Comparison of ENCODE assay signal across 8 cellular contexts in the genomic region with DNA sequence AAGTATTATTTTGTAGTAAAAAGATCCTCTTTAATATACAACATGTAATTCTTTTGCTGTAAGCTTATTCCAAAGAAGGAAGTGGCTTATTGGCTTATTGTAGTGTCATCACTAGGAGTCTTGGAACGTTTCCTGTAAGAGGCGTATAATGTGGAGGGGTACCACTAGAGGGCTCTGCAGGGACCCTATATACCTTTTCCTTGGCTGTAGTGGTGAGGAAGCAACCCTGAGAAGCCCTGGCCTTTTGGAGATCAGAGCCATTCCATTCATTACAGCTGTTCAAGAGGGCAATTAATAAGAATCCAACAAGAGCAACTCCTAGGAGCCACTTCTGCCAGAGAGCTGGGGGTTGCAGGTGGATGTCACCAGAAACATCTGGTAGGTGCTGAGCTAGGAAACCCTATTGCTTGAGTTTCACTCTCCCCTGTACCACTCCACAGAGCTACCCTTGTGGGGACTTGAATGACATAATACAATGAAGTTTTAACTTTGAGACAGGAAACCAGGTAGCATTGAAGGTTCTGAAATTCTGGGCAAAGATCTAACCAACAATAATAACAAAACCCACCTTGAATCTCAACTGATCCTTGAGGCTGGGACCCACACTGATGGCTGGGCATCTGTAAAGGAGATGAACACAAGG.
DNase-seq lines count a peak whose midpoint lies in the region; ATAC-seq and TF ChIP-seq lines count a peak whose summit lies in the region.

No MANE protein-coding gene starts in this region.

- TF ChIP-seq EP300 in sigmoid colon (IDR thresholded peaks at IDR 0.05), result no peak

- peak; percentile 63 for DNase-seq in activated CD8-positive, alpha-beta memory T cell treated with anti-CD3 and anti-CD28 coated beads, Interleukin-2, amount 10 ng/mL, durations not matched to agents 7 days and 5 days
- DNase-seq in activated CD8-positive, alpha-beta memory T cell treated with anti-CD3 and anti-CD28 coated beads for 24 hours, result no peak
- DNase-seq in H7 (peak; percentile 82), NCI-H1092 (lab: John Stamatoyannopoulos, UW) (peak; percentile 49), fibroblast of mammary gland (ENCODE audit: low read depth) (peak; percentile 25), pons (ENCODE audit: low spot score) (peak; percentile 90), sigmoid colon (no peak)

- no peak for TF ChIP-seq POLR2A in sigmoid colon (IDR thresholded peaks at IDR 0.05)

- intact Hi-C loops in sigmoid colon (cut with DNase I), result no loop called here

- H3K4me1 Mint-ChIP-seq in activated CD8-positive, alpha-beta memory T cell treated with anti-CD3 and anti-CD28 coated beads, Interleukin-2, amount 10 ng/mL, durations not matched to agents 7 days and 5 days, result peaks cover 38% of the 10 kb centered on the region
- peaks cover 27% of the 10 kb centered on the region for H3K4me1 Mint-ChIP-seq in T-helper 1 cell treated with Interleukin-12 subunit alpha and Interleukin-12 subunit beta and Interleukin-4 antibody, amounts not matched to agents 30 μg/mL and 1 μg/mL, for 36 hours (ENCODE audit: low read depth)

- H3K36me3 Mint-ChIP-seq in activated CD8-positive, alpha-beta memory T cell treated with anti-CD3 and anti-CD28 coated beads, Interleukin-2, amount 10 ng/mL, durations not matched to agents 7 days and 5 days, result peaks cover 10% of the 10 kb centered on the region
- peaks cover 4% of the 10 kb centered on the region for H3K36me3 Mint-ChIP-seq in T-helper 1 cell treated with Interleukin-12 subunit alpha and Interleukin-12 subunit beta and Interleukin-4 antibody, amounts not matched to agents 30 μg/mL and 1 μg/mL, for 36 hours (ENCODE audit: low read depth)

- no peaks in the 10 kb centered on the region for H3K9me3 ChIP-seq in sigmoid colon

- TF ChIP-seq CTCF in fibroblast of mammary gland (conservative IDR thresholded peaks at IDR 0.05; ENCODE audit: control insufficient read depth, insufficient read depth, low read depth, low read length), result peak; percentile 35
- no peak for TF ChIP-seq CTCF in sigmoid colon (IDR thresholded peaks at IDR 0.05)

- CTCF ChIA-PET in activated CD8-positive, alpha-beta memory T cell treated with anti-CD3 and anti-CD28 coated beads, Interleukin-2, amount 10 ng/mL, durations not matched to agents 7 days and 5 days (lab: Charles Lee), result interaction anchor here (0.7 to 13.0 kb wide), 28 partner anchors 9 to 160 kb away, joined by 3 to 199 read pairs (median 4); partner anchors contain the start of gene COA6

- H3K9me3 Mint-ChIP-seq in activated CD8-positive, alpha-beta memory T cell treated with anti-CD3 and anti-CD28 coated beads, Interleukin-2, amount 10 ng/mL, durations not matched to agents 7 days and 5 days (ENCODE audit: low read depth), result peaks cover 6% of the 10 kb centered on the region
- H3K9me3 Mint-ChIP-seq in T-helper 1 cell treated with Interleukin-12 subunit alpha and Interleukin-12 subunit beta and Interleukin-4 antibody, amounts not matched to agents 30 μg/mL and 1 μg/mL, for 36 hours, result no peaks in the 10 kb centered on the region

- H3K4me3 ChIP-seq in H7 (ENCODE audit: insufficient read depth, low read depth, low read length) (no peak overlapping the region), fibroblast of mammary gland (ENCODE audit: control insufficient read depth, low read depth, low read length) (no peak overlapping the region), sigmoid colon (no peak overlapping the region)

- H3K27me3 ChIP-seq in H7 (ENCODE audit: control insufficient read depth, insufficient read depth, low read length), result peaks cover 16% of the 10 kb centered on the region
- peaks cover 10 to 44% (median 36%) of the 10 kb centered on the region in 3 donors for H3K27me3 ChIP-seq in sigmoid colon

- H3K4me3 Mint-ChIP-seq in activated CD8-positive, alpha-beta memory T cell treated with anti-CD3 and anti-CD28 coated beads, Interleukin-2, amount 10 ng/mL, durations not matched to agents 7 days and 5 days, result peak overlapping the region; percentile 73
- peak overlapping the region; percentile 48 for H3K4me3 Mint-ChIP-seq in T-helper 1 cell treated with Interleukin-12 subunit alpha and Interleukin-12 subunit beta and Interleukin-4 antibody, amounts not matched to agents 30 μg/mL and 1 μg/mL, for 36 hours

- peaks cover 12% of the 10 kb centered on the region for H3K27me3 Mint-ChIP-seq in activated CD8-positive, alpha-beta memory T cell treated with anti-CD3 and anti-CD28 coated beads, Interleukin-2, amount 10 ng/mL, durations not matched to agents 7 days and 5 days
- peaks cover 43% of the 10 kb centered on the region for H3K27me3 Mint-ChIP-seq in T-helper 1 cell treated with Interleukin-12 subunit alpha and Interleukin-12 subunit beta and Interleukin-4 antibody, amounts not matched to agents 30 μg/mL and 1 μg/mL, for 36 hours (ENCODE audit: low read depth)

- 3 to 5% methylated on average over 2 of the region's 2 CpGs for WGBS in sigmoid colon, 2 donors

- H3K36me3 ChIP-seq in H7 (replicated peaks; ENCODE audit: control insufficient read depth, insufficient read depth, low read length), result no peaks in the 10 kb centered on the region
- H3K36me3 ChIP-seq in sigmoid colon, result no peaks in the 10 kb centered on the region

- peak overlapping the region; percentile 44 for H3K27ac Mint-ChIP-seq in activated CD8-positive, alpha-beta memory T cell treated with anti-CD3 and anti-CD28 coated beads, Interleukin-2, amount 10 ng/mL, durations not matched to agents 7 days and 5 days
- peak overlapping the region; percentile 27 for H3K27ac Mint-ChIP-seq in T-helper 1 cell treated with Interleukin-12 subunit alpha and Interleukin-12 subunit beta and Interleukin-4 antibody, amounts not matched to agents 30 μg/mL and 1 μg/mL, for 36 hours

- peaks cover 0 to 18% (median 9%) of the 10 kb centered on the region in 4 donors for H3K4me1 ChIP-seq in sigmoid colon

- peak; percentile 60 for ATAC-seq in activated CD8-positive, alpha-beta memory T cell treated with anti-CD3 and anti-CD28 coated beads, Interleukin-2, amount 10 ng/mL, durations not matched to agents 7 days and 5 days

- H3K27ac ChIP-seq in sigmoid colon, result no peak overlapping the region

Comparison
In these comparisons a context has a peak if more than half of its experiments do, and no peak if none do; other contexts are left out.
1. DNase-seq: peak in activated CD8-positive, alpha-beta memory T cell treated with anti-CD3 and anti-CD28 coated beads, Interleukin-2, amount 10 ng/mL, durations not matched to agents 7 days and 5 days (single experiment), H7 (single experiment), NCI-H1092 (single experiment), fibroblast of mammary gland (single experiment) and pons (single experiment); none in activated CD8-positive, alpha-beta memory T cell treated with anti-CD3 and anti-CD28 coated beads for 24 hours (single experiment) and sigmoid colon (single experiment).